8 cellular contexts compared by ENCODE assay signal in genomic region chr12:53300187-53300586, GRCh38. TPM values are rescaled to one million over a fixed set of nuclear protein-coding genes. Genes with fewer than 3 reads are reported as not detected.
DNase-seq lines count a peak whose midpoint lies in the region; ATAC-seq and TF ChIP-seq lines count a peak whose summit lies in the region.

No MANE protein-coding gene starts in this region.

- no peaks in the 10 kb centered on the region for H3K9me3 ChIP-seq in CD4-positive, alpha-beta memory T cell (ENCODE audit: control insufficient read depth in 1 of 2, low read length in 2 of 2)
- H3K9me3 ChIP-seq in mesodermal cell (ENCODE audit: control insufficient read depth, low read length) (no peaks in the 10 kb centered on the region), upper lobe of right lung (no peaks in the 10 kb centered on the region)

- H3K27me3 ChIP-seq in CD4-positive, alpha-beta memory T cell (ENCODE audit: insufficient read depth, low read length), result no peaks in the 10 kb centered on the region
- H3K27me3 ChIP-seq in brain microvascular endothelial cell (replicated peaks), result no peaks in the 10 kb centered on the region
- H3K27me3 ChIP-seq in upper lobe of right lung, result no peaks in the 10 kb centered on the region

- peaks cover 28 to 62% of the 10 kb centered on the region in 2 donors for H3K36me3 Mint-ChIP-seq in CD4-positive, alpha-beta memory T cell

- peaks cover 38 to 76% (median 62%) of the 10 kb centered on the region in 4 donors for H3K4me1 Mint-ChIP-seq in CD4-positive, alpha-beta memory T cell

- DNase-seq in CD4-positive, alpha-beta memory T cell, result no peak
- DNase-seq in LHCN-M2 (ENCODE audit: low read depth) (peak; percentile 23), brain microvascular endothelial cell (peak; percentile 73), upper lobe of right lung (no peak), activated gamma-delta T cell (lab: John Stamatoyannopoulos, UW) (no peak)

- peak overlapping the region; percentile 96 to 100 (median 99) for H3K4me3 Mint-ChIP-seq in CD4-positive, alpha-beta memory T cell

- H3K27ac ChIP-seq in CD4-positive, alpha-beta memory T cell (ENCODE audit: low read depth, low read length), result peak overlapping the region; percentile 71
- H3K27ac ChIP-seq in brain microvascular endothelial cell (peak overlapping the region; percentile 85), mesodermal cell (ENCODE audit: low read depth, low read length, severe bottlenecking) (peak overlapping the region; percentile 97), upper lobe of right lung (peak overlapping the region; percentile 61)

- H3K4me3 ChIP-seq in CD4-positive, alpha-beta memory T cell (ENCODE audit: low read length in 2 of 2), result peak overlapping the region; percentile 81 to 86
- H3K4me3 ChIP-seq in brain microvascular endothelial cell (ENCODE audit: low read depth, low read length) (peak overlapping the region; percentile 96), mesodermal cell (ENCODE audit: extremely low read depth, insufficient read depth, low read length, poor library complexity, severe bottlenecking) (peak overlapping the region; percentile 76), upper lobe of right lung (peak overlapping the region; percentile 69)

- peaks cover 34% of the 10 kb centered on the region for H3K36me3 ChIP-seq in CD4-positive, alpha-beta memory T cell (ENCODE audit: insufficient read depth, low read length)
- peaks cover 16% of the 10 kb centered on the region for H3K36me3 ChIP-seq in brain microvascular endothelial cell (replicated peaks)
- H3K36me3 ChIP-seq in mesodermal cell (ENCODE audit: control insufficient read depth, insufficient read depth, low read length), result peaks cover 61% of the 10 kb centered on the region
- H3K36me3 ChIP-seq in upper lobe of right lung, result peaks cover 37% of the 10 kb centered on the region

- TF ChIP-seq CTCF in brain microvascular endothelial cell (IDR thresholded peaks at IDR 0.05; ENCODE audit: low read depth, low read length, missing control alignments) (no peak), upper lobe of right lung (IDR thresholded peaks at IDR 0.05) (no peak)

- peak overlapping the region; percentile 95 to 98 (median 97) for H3K27ac Mint-ChIP-seq in CD4-positive, alpha-beta memory T cell

- no peak for ATAC-seq in upper lobe of right lung
- no peak for ATAC-seq in HG02938 (IDR thresholded peaks at IDR 0.05; ENCODE audit: unreplicated experiment)
- no peak for ATAC-seq in GM19463 (IDR thresholded peaks at IDR 0.05; ENCODE audit: unreplicated experiment)

- CTCF ChIA-PET in CD4-positive, alpha-beta memory T cell (lab: Charles Lee; ENCODE audit: partially characterized antibody), result interaction anchor here (0.6 to 19.2 kb wide), 6 partner anchors 10 to 88 kb away, joined by 3 to 339 read pairs (median 8); partner anchors contain the start of genes AAAS and ITGB7

- POLR2A ChIA-PET in CD4-positive, alpha-beta memory T cell (lab: Charles Lee; ENCODE audit: partially characterized antibody), result interaction anchor here (0.6 to 9.4 kb wide), 13 partner anchors 22 to 202 kb away, joined by 3 to 193 read pairs (median 5); partner anchors contain the start of genes AAAS, CSAD, ESPL1 and SP1

- H3K4me1 ChIP-seq in CD4-positive, alpha-beta memory T cell (ENCODE audit: insufficient read depth, low read length), result peaks cover 72% of the 10 kb centered on the region
- H3K4me1 ChIP-seq in mesodermal cell (ENCODE audit: control insufficient read depth, insufficient read depth, low read length, poor library complexity, severe bottlenecking) (peaks cover 33% of the 10 kb centered on the region), upper lobe of right lung (peaks cover 39% of the 10 kb centered on the region)

- in situ Hi-C loops in brain microvascular endothelial cell (cut with HindIII; ENCODE audit: low pct_ligation_motif_present, low sequenced_read_pairs), result no loop called here

- H3K9me3 Mint-ChIP-seq in CD4-positive, alpha-beta memory T cell, result peaks cover 0 to 1% (median 0%) of the 10 kb centered on the region in 8 donors

- intact Hi-C loops in CD4-positive, alpha-beta memory T cell (cut with micrococcal nuclease), result no loop called here
- intact Hi-C loops in upper lobe of right lung (cut with DNase I), result no loop called here

- 7 to 11% methylated on average over 6 to 12 of the region's 12 CpGs for WGBS in mesodermal cell (ENCODE audit: insufficient coverage in 2 of 2), 2 experiments

- no peaks in the 10 kb centered on the region for H3K27me3 Mint-ChIP-seq in CD4-positive, alpha-beta memory T cell

RNA-seq across cellular contexts. Expression of gene MYG1, which starts 0.7 kb away (rescaled TPM):
- 10 to 100 TPM; 46.0 to 50.8 TPM for total RNA-seq in CD4-positive, alpha-beta memory T cell
- 10 to 100 TPM; 62.4 to 78.2 TPM for polyA plus RNA-seq in CD4-positive, alpha-beta memory T cell
- total RNA-seq in LHCN-M2 (2014; rRNA removed) (53.1 and 55.0 TPM in 2 replicates), upper lobe of right lung (41.9 TPM)
- polyA plus RNA-seq in LHCN-M2 (2012), result 83.9 TPM
- 57.8 TPM for polyA plus RNA-seq in mesodermal cell (2013, experiment 1 of 2)
- 56.8 TPM for polyA plus RNA-seq in mesodermal cell (2013, experiment 2 of 2)

RNA-seq across cellular contexts. Expression of gene PFDN5, which starts 4.8 kb away (rescaled TPM):
- 100 to 1,000 TPM; 717 to 718 TPM for total RNA-seq in CD4-positive, alpha-beta memory T cell
- 1,000 to 10,000 TPM; 1,306 to 1,410 TPM for polyA plus RNA-seq in CD4-positive, alpha-beta memory T cell
- total RNA-seq in LHCN-M2 (2014; rRNA removed) (254 and 270 TPM in 2 replicates), upper lobe of right lung (424 TPM)
- 823 TPM for polyA plus RNA-seq in LHCN-M2 (2012)
- polyA plus RNA-seq in mesodermal cell (2013, experiment 1 of 2), result 554 TPM
- 537 TPM for polyA plus RNA-seq in mesodermal cell (2013, experiment 2 of 2)

RNA-seq across cellular contexts. Expression of gene AAAS, which starts 21.2 kb away (rescaled TPM):
- total RNA-seq in CD4-positive, alpha-beta memory T cell, result 10 to 100 TPM; 63.6 to 66.5 TPM
- polyA plus RNA-seq in CD4-positive, alpha-beta memory T cell, result 10 to 100 TPM; 32.5 to 47.8 TPM
- 64.6 and 71.2 TPM in 2 replicates for total RNA-seq in LHCN-M2 (2014; rRNA removed)
- 34.3 TPM for polyA plus RNA-seq in LHCN-M2 (2012)
- polyA plus RNA-seq in mesodermal cell (2013, experiment 1 of 2), result 61.1 TPM
- polyA plus RNA-seq in mesodermal cell (2013, experiment 2 of 2), result 59.7 TPM
- 43.2 TPM for total RNA-seq in upper lobe of right lung

RNA-seq across cellular contexts. Expression of gene ESPL1, which starts 32.1 kb away (rescaled TPM):
- under 1 TPM; 0.20 to 0.55 TPM for total RNA-seq in CD4-positive, alpha-beta memory T cell
- polyA plus RNA-seq in CD4-positive, alpha-beta memory T cell, result under 1 TPM in 1 of 2 donors, not detected in 1; 0.16 TPM
- total RNA-seq in LHCN-M2 (2014; rRNA removed) (14.8 and 18.2 TPM in 2 replicates), upper lobe of right lung (0.35 TPM)
- 4.9 TPM for polyA plus RNA-seq in LHCN-M2 (2012)
- 22.4 TPM for polyA plus RNA-seq in mesodermal cell (2013, experiment 1 of 2)
- 21.1 TPM for polyA plus RNA-seq in mesodermal cell (2013, experiment 2 of 2)

RNA-seq across cellular contexts. Expression of gene SP7, which starts 36.0 kb away (rescaled TPM):
- not detected for total RNA-seq in CD4-positive, alpha-beta memory T cell
- polyA plus RNA-seq in CD4-positive, alpha-beta memory T cell, result not detected
- not detected in 2 replicates for total RNA-seq in LHCN-M2 (2014; rRNA removed)
- not detected for polyA plus RNA-seq in LHCN-M2 (2012)
- polyA plus RNA-seq in mesodermal cell (2013, experiment 1 of 2), result 0.66 TPM
- 0.51 TPM for polyA plus RNA-seq in mesodermal cell (2013, experiment 2 of 2)
- total RNA-seq in upper lobe of right lung, result not detected

Comparison
In these comparisons a context has a peak if more than half of its experiments do, and no peak if none do; other contexts are left out.
1. DNase-seq: peak in LHCN-M2 (single experiment) and brain microvascular endothelial cell (single experiment); none in CD4-positive, alpha-beta memory T cell (0 of 5), upper lobe of right lung (single experiment) and activated gamma-delta T cell (single experiment).
2. Peak in every context shown above with its lines, with median percentiles within 50 percentile points of each other: H3K27ac ChIP-seq and H3K4me3 ChIP-seq.